Comparison of ENCODE assay signal across 9 cellular contexts in genomic region chr19:35963514-35963913, GRCh38.
DNase-seq lines count a peak whose midpoint lies in the region; ATAC-seq and TF ChIP-seq lines count a peak whose summit lies in the region.
"Had no signal": no experiment of that assay in that cellular context is flagged by ENCODE, and none has a peak within 500 bp of the region (broad histone marks: within the 10 kb centered on the region; RNA-seq: fewer than 3 reads in every experiment).

No MANE protein-coding gene starts in this region.

- H3K4me3 ChIP-seq in epithelial cell of esophagus (ENCODE audit: low read length) = no peak overlapping the region
- H3K4me3 ChIP-seq: SK-N-MC had no signal

- no peak for TF ChIP-seq CTCF in epithelial cell of esophagus (IDR thresholded peaks at IDR 0.05; ENCODE audit: insufficient read depth, low read depth, low read length, missing control alignments)

- CTCF ChIA-PET in HEK293T (lab: Yijun Ruan, JAX) = no interaction called here

- POLR2A ChIA-PET in HEK293T (lab: Yijun Ruan, JAX) = no interaction called here

- ATAC-seq in SK-N-SH treated with all-trans-retinoic acid at 6 μM for 48 hours (peak; percentile 49; the same call in 2 of the 3 replicates), GM21737 (IDR thresholded peaks at IDR 0.05; ENCODE audit: unreplicated experiment) (no peak), GM21723 (IDR thresholded peaks at IDR 0.05; ENCODE audit: unreplicated experiment) (no peak)

- DNase-seq in HEK293T (ENCODE audit: extremely low spot score) (peak; percentile 54), epithelial cell of esophagus (ENCODE audit: low read depth) (peak; percentile 71), retina (peak; percentile 62), GM19238 (ENCODE audit: insufficient read length, low spot score) (no peak), NCI-H2081 treated with DMSO at 0.1 percent for 48 hours (lab: John Stamatoyannopoulos, UW) (no peak)

TF ChIP-seq in HEK293T, 16 proteins besides CTCF, POLR2A, EP300 and RAD21:
- no peak for TF ChIP-seq TARDBP (IDR thresholded peaks at IDR 0.05)
- no peak for TF ChIP-seq SUZ12 (IDR thresholded peaks at IDR 0.05)
- no peak for TF ChIP-seq ARNT (IDR thresholded peaks at IDR 0.05)
- TF ChIP-seq FOXA1 (IDR thresholded peaks at IDR 0.05) = no peak
- TF ChIP-seq ZNF384 (IDR thresholded peaks at IDR 0.05) = no peak
- TF ChIP-seq L3MBTL2 (conservative IDR thresholded peaks at IDR 0.05) = no peak
- no peak for TF ChIP-seq ELF4 (IDR thresholded peaks at IDR 0.05)
- TF ChIP-seq BHLHE40 (IDR thresholded peaks at IDR 0.05; ENCODE audit: borderline replicate concordance) = no peak
- no peak for TF ChIP-seq SP1 (IDR thresholded peaks at IDR 0.05)
- no peak for TF ChIP-seq NFRKB (IDR thresholded peaks at IDR 0.05)
- TF ChIP-seq FOXK2 (IDR thresholded peaks at IDR 0.05) = no peak
- TF ChIP-seq PKNOX1 (IDR thresholded peaks at IDR 0.05) = no peak
- no peak for TF ChIP-seq LEF1 (IDR thresholded peaks at IDR 0.05; ENCODE audit: borderline replicate concordance)
- TF ChIP-seq HDGF (IDR thresholded peaks at IDR 0.05; ENCODE audit: borderline replicate concordance) = no peak
- no peak for TF ChIP-seq CTBP1 (IDR thresholded peaks at IDR 0.05; ENCODE audit: borderline replicate concordance)
- no peak for TF ChIP-seq FOXM1 (IDR thresholded peaks at IDR 0.05; ENCODE audit: borderline replicate concordance)

TF ChIP-seq in SK-N-SH treated with all-trans-retinoic acid at 6 μM for 48 hours, 23 proteins besides CTCF, POLR2A, EP300 and RAD21:
- no peak for TF ChIP-seq CSRNP3 (CRISPR knock-in tag; IDR thresholded peaks at IDR 0.05)
- TF ChIP-seq GLIS3 (CRISPR knock-in tag; IDR thresholded peaks at IDR 0.05) = no peak
- no peak for TF ChIP-seq CREB5 (CRISPR knock-in tag; IDR thresholded peaks at IDR 0.05; ENCODE audit: low read depth)
- no peak for TF ChIP-seq OSR1 (CRISPR knock-in tag; IDR thresholded peaks at IDR 0.05)
- no peak for TF ChIP-seq ZNF8 (CRISPR knock-in tag; IDR thresholded peaks at IDR 0.05)
- no peak for TF ChIP-seq TSHZ2 (CRISPR knock-in tag; IDR thresholded peaks at IDR 0.05)
- no peak for TF ChIP-seq ARNTL (CRISPR knock-in tag; IDR thresholded peaks at IDR 0.05; ENCODE audit: borderline replicate concordance, low read depth)
- TF ChIP-seq ZFP30 (CRISPR knock-in tag; IDR thresholded peaks at IDR 0.05) = no peak
- no peak for TF ChIP-seq ESRRG (CRISPR knock-in tag; IDR thresholded peaks at IDR 0.05)
- no peak for TF ChIP-seq RARB (CRISPR knock-in tag; IDR thresholded peaks at IDR 0.05)
- TF ChIP-seq SNAI2 (CRISPR knock-in tag; IDR thresholded peaks at IDR 0.05) = no peak
- no peak for TF ChIP-seq PPARA (CRISPR knock-in tag; IDR thresholded peaks at IDR 0.05; ENCODE audit: borderline replicate concordance)
- no peak for TF ChIP-seq ISL1 (CRISPR knock-in tag; IDR thresholded peaks at IDR 0.05)
- TF ChIP-seq ZC3H10 (CRISPR knock-in tag; IDR thresholded peaks at IDR 0.05) = no peak
- TF ChIP-seq PATZ1 (CRISPR knock-in tag; IDR thresholded peaks at IDR 0.05; ENCODE audit: borderline replicate concordance) = no peak
- TF ChIP-seq ZNF70 (CRISPR knock-in tag; IDR thresholded peaks at IDR 0.05) = no peak
- no peak for TF ChIP-seq TCF4 (CRISPR knock-in tag; IDR thresholded peaks at IDR 0.05; ENCODE audit: borderline replicate concordance)
- no peak for TF ChIP-seq ZFP3 (CRISPR knock-in tag; IDR thresholded peaks at IDR 0.05)
TF ChIP-seq in SK-N-SH treated with all-trans-retinoic acid at 6 μM for 48 hours: peak in this region for 0.

Comparison
In these comparisons a context has a peak if more than half of its experiments do, and no peak if none do; other contexts are left out.
1. DNase-seq: peak in HEK293T (single experiment), epithelial cell of esophagus (single experiment) and retina (single experiment); none in GM19238 (single experiment) and NCI-H2081 treated with DMSO at 0.1 percent for 48 hours (single experiment).